In genomic region chr3:69880069-69880640, GRCh38 we compare ENCODE assay signal across 23 cellular contexts.
"Had no signal": no experiment of that assay in that cellular context is flagged by ENCODE, and none has a peak within 500 bp of the region (broad histone marks: within the 10 kb centered on the region; RNA-seq: fewer than 3 reads in every experiment).

No MANE protein-coding gene starts in this region.

- H3K4me1 ChIP-seq: Peyer's patch had no signal

- DNase-seq: activated CD4-positive, alpha-beta T cell treated with anti-CD3 and anti-CD28 coated beads for 4 hours; activated CD8-positive, alpha-beta memory T cell treated with anti-CD3 and anti-CD28 coated beads, Interleukin-2, amount 50 U/mL, for 4 hours; activated CD8-positive, alpha-beta T cell treated with anti-CD3 and anti-CD28 coated beads for 36 hours; activated gamma-delta T cell treated with Interleukin-2 at 50 U/mL for 16 hours; activated naive CD4-positive, alpha-beta T cell treated with anti-CD3 and anti-CD28 coated beads, Interleukin-2, amount 10 ng/mL, durations not matched to agents 7 days and 5 days; activated naive CD8-positive, alpha-beta T cell treated with anti-CD3 and anti-CD28 coated beads for 36 hours; activated T-cell treated with anti-CD3 and anti-CD28 coated beads, Interleukin-2, amount 50 U/mL, for 72 hours; anterior cingulate cortex; cerebellar nuclear complex; MG63; MV-4-11; NCI-H1092 treated with DMSO at 0.1 percent for 48 hours; NCI-H1417 treated with DMSO at 0.1 percent for 48 hours; NCI-H1694; NCI-H2029; NCI-H2107; NCI-H2171 treated with DMSO at 0.1 percent for 48 hours; NCI-H226; NCI-H510A; NCI-H526 treated with DMSO at 0.1 percent for 48 hours; Peyer's patch; SHP77 had no signal

- H3K9me3 ChIP-seq: MG63, Peyer's patch had no signal

- H3K27ac ChIP-seq: Peyer's patch had no signal

- H3K4me3 ChIP-seq: MG63, Peyer's patch had no signal

- ATAC-seq: activated CD4-positive, CD25-positive, alpha-beta regulatory T cell treated with anti-CD3 and anti-CD28 coated beads, Interleukin-2, amount 50 U/mL, for 24 hours; activated CD8-positive, alpha-beta T cell treated with anti-CD3 and anti-CD28 coated beads for 36 hours; activated T-cell treated with anti-CD3 and anti-CD28 coated beads, Interleukin-2, amount 50 U/mL, for 72 hours had no signal

- H3K27me3 ChIP-seq: MG63, Peyer's patch had no signal

- H3K36me3 ChIP-seq: MG63, Peyer's patch had no signal
